In the genomic region with DNA sequence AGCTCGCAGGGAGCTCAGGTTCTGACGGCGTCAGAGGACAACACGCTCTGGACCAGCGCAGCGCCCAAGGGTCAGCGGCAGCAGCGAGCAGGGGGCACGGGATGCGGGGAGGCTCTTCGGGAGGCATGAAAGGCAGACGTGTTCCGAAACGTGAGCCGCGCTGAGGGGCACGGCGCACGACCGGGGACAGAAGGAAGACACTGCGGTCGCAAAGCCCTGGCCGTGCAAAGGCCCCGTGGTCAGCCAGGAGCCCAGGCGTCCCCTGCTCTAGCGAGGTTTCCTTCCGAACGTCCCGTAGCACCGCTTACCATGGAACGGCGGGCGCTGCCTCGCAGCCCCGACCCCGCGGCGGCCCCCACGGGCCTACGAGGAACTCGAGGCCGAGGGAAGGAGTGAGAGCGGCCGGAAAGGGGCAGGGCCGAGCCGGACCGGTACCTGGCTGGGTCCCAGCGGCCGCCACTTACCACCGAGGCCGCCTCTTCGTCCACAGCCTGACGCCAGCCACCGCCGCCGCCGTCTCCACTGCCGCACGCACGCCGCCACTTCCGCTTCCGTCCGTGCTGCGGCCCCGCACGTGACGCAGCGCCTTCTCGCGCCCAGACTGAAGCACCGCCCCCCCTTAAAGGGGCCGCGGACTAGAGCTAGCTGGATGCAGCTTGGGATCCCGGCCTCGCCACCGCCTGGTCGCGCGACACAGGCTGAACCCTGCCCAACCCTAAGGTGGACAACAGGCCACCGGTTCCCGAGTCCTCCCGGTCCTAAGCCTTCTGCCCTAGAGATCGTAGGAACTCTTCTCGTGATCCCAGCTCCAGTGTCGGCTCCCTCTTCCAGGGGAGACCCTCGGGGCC, we compare ENCODE assay signal across 8 cellular contexts. TPM values are rescaled to one million over a fixed set of nuclear protein-coding genes. Genes with fewer than 3 reads are reported as not detected.
DNase-seq lines count a peak whose midpoint lies in the region; ATAC-seq and TF ChIP-seq lines count a peak whose summit lies in the region.

No MANE protein-coding gene starts in this region.

- TF ChIP-seq CTCF in AG09319 (IDR thresholded peaks at IDR 0.05; ENCODE audit: low read depth, low read length) = no peak; the same call in 1 of the 2 replicates
- TF ChIP-seq CTCF in choroid plexus epithelial cell (conservative IDR thresholded peaks at IDR 0.05; ENCODE audit: low read depth, low read length) = no peak

- H3K4me3 Mint-ChIP-seq in activated CD4-positive, alpha-beta T cell treated with anti-CD3 and anti-CD28 coated beads for 36 hours = peak overlapping the region; percentile 92

- DNase-seq in AG09319 (ENCODE audit: extremely low read depth, low read depth) = peak; percentile 64
- DNase-seq in NCI-H446 (lab: John Stamatoyannopoulos, UW) = peak; percentile 63 to 94
- peak; percentile 95 for DNase-seq in activated CD4-positive, alpha-beta T cell treated with anti-CD3 and anti-CD28 coated beads for 36 hours
- DNase-seq in choroid plexus epithelial cell (ENCODE audit: low read depth) = peak; percentile 88
- peak; percentile 91 to 96 for DNase-seq in left colon
- DNase-seq in stimulated activated CD4-positive, alpha-beta T cell treated with anti-CD3 and anti-CD28 coated beads, Interleukin-1b, Interleukin-23, amount 100 ng/mL, for 4 hours (ENCODE audit: low read depth in 2 of 2) = peak; percentile 75 to 84

- no peaks in the 10 kb centered on the region for H3K9me3 Mint-ChIP-seq in activated CD4-positive, alpha-beta T cell treated with anti-CD3 and anti-CD28 coated beads for 36 hours (ENCODE audit: low read depth)

- H3K27ac Mint-ChIP-seq in activated CD4-positive, alpha-beta T cell treated with anti-CD3 and anti-CD28 coated beads for 36 hours = peak overlapping the region; percentile 97

- H3K36me3 Mint-ChIP-seq in activated CD4-positive, alpha-beta T cell treated with anti-CD3 and anti-CD28 coated beads for 36 hours (ENCODE audit: low read depth) = peaks cover 23% of the 10 kb centered on the region

- POLR2A ChIA-PET in activated CD4-positive, alpha-beta T cell treated with anti-CD3 and anti-CD28 coated beads for 36 hours (lab: Charles Lee) = interaction anchor here (0.6 to 1.5 kb wide), 8 partner anchors 9 to 156 kb away, joined by 3 to 6 read pairs (median 4); a partner anchor contains a TSS

- peaks cover 20% of the 10 kb centered on the region for H3K4me1 Mint-ChIP-seq in activated CD4-positive, alpha-beta T cell treated with anti-CD3 and anti-CD28 coated beads for 36 hours

- peak overlapping the region; percentile 95 for H3K4me3 ChIP-seq in choroid plexus epithelial cell (ENCODE audit: low read depth, low read length)

- peak; percentile 79 for ATAC-seq in GM19025 (IDR thresholded peaks at IDR 0.05; ENCODE audit: low read depth, unreplicated experiment)
- ATAC-seq in HG03280 (IDR thresholded peaks at IDR 0.05; ENCODE audit: unreplicated experiment) = peak; percentile 89
- ATAC-seq in activated CD4-positive, alpha-beta T cell treated with anti-CD3 and anti-CD28 coated beads for 36 hours = peak; percentile 96
- ATAC-seq in left colon = peak; percentile 95

- CTCF ChIA-PET in activated CD4-positive, alpha-beta T cell treated with anti-CD3 and anti-CD28 coated beads for 36 hours (lab: Charles Lee) = interaction anchor here (0.6 to 1.5 kb wide), 10 partner anchors 9 to 281 kb away, joined by 3 to 8 read pairs (median 4); a partner anchor contains a TSS

- intact Hi-C loops in activated CD4-positive, alpha-beta T cell treated with anti-CD3 and anti-CD28 coated beads for 36 hours (cut with DNase I, micrococcal nuclease) = loop anchor here (1.0 to 5.0 kb wide), 6 partner anchors 9 to 361 kb away; a partner anchor contains a TSS
- intact Hi-C loops in left colon (cut with DNase I, micrococcal nuclease) = no loop called here

- no peaks in the 10 kb centered on the region for H3K27me3 Mint-ChIP-seq in activated CD4-positive, alpha-beta T cell treated with anti-CD3 and anti-CD28 coated beads for 36 hours

RNA-seq across cellular contexts. Expression of a gene that starts 9.4 kb away (rescaled TPM):
- 10 to 100 TPM; 84.5 to 88.5 TPM for total RNA-seq in activated CD4-positive, alpha-beta T cell treated with anti-CD3 and anti-CD28 coated beads for 36 hours
- 10 to 100 TPM; 61.5 to 63.5 TPM for total RNA-seq in left colon

RNA-seq across cellular contexts. Expression of a gene that starts 12.5 kb away (rescaled TPM):
- 10 to 100 TPM; 22.5 to 28.8 TPM for total RNA-seq in activated CD4-positive, alpha-beta T cell treated with anti-CD3 and anti-CD28 coated beads for 36 hours
- 10 to 100 TPM; 30.6 to 35.9 TPM for total RNA-seq in left colon

RNA-seq across cellular contexts. Expression of a gene that starts 27.6 kb away (rescaled TPM):
- total RNA-seq in activated CD4-positive, alpha-beta T cell treated with anti-CD3 and anti-CD28 coated beads for 36 hours = 10 to 100 TPM; 39.3 to 49.8 TPM
- total RNA-seq in left colon = 10 to 100 TPM; 41.9 to 43.0 TPM

RNA-seq across cellular contexts. Expression of a gene that starts 29.3 kb away (rescaled TPM):
- 1 to 10 TPM; 5.6 to 6.1 TPM for total RNA-seq in activated CD4-positive, alpha-beta T cell treated with anti-CD3 and anti-CD28 coated beads for 36 hours
- total RNA-seq in left colon = 10 to 100 TPM; 19.1 to 29.1 TPM

RNA-seq across cellular contexts. Expression of a gene that starts 29.3 kb away (rescaled TPM):
- 10 to 100 TPM; 20.5 to 25.6 TPM for total RNA-seq in activated CD4-positive, alpha-beta T cell treated with anti-CD3 and anti-CD28 coated beads for 36 hours
- 10 to 100 TPM; 56.3 to 76.5 TPM for total RNA-seq in left colon

Comparison
In these comparisons a context has a peak if more than half of its experiments do, and no peak if none do; other contexts are left out.
1. Peak in every context shown above with its lines: DNase-seq, ATAC-seq and H3K4me3 ChIP-seq.
2. intact Hi-C loops: an anchor here in activated CD4-positive, alpha-beta T cell treated with anti-CD3 and anti-CD28 coated beads for 36 hours (1.0 to 5.0 kb wide); none called in left colon.